In genomic region chrX:155998116-155998515, GRCh38 we compare ENCODE assay signal across 22 cellular contexts. TPM values are rescaled to one million over a fixed set of nuclear protein-coding genes. Genes with fewer than 3 reads are reported as not detected.
DNase-seq lines count a peak whose midpoint lies in the region; ATAC-seq and TF ChIP-seq lines count a peak whose summit lies in the region.
"Had no signal": no experiment of that assay in that cellular context is flagged by ENCODE, and none has a peak within 500 bp of the region (broad histone marks: within the 10 kb centered on the region; RNA-seq: fewer than 3 reads in every experiment).

No MANE protein-coding gene starts in this region.

- no peak overlapping the region for H3K4me3 ChIP-seq in H7 (ENCODE audit: insufficient read depth, low read depth, low read length)
- no peak overlapping the region for H3K4me3 ChIP-seq in aorta (ENCODE audit: low read length in 2 of 2)
- H3K4me3 ChIP-seq: A549, left lung, ovary, right atrium auricular region, transverse colon had no signal

- intact Hi-C loops in activated T-helper 2 cell treated with anti-CD3 and anti-CD28 coated beads, Interferon-gamma antibody, Interleukin-2, Interleukin-4, amounts not matched to agents 10 μg/mL and 5 μg/mL and 100 μg/mL, durations not matched to agents 14 hours and 24 hours and 36 hours (cut with micrococcal nuclease), result no loop called here
- intact Hi-C loops in aorta (cut with DNase I), result no loop called here

- no peak overlapping the region for H3K27ac ChIP-seq in aorta (ENCODE audit: low read depth in 1 of 2, low read length in 2 of 2)
- H3K27ac ChIP-seq: A549, left lung, ovary, right atrium auricular region, transverse colon had no signal

- TF ChIP-seq CTCF in osteocyte (IDR thresholded peaks at IDR 0.05), result no peak

- 26 to 39% methylated on average over 1 of the region's 1 CpG for WGBS in aorta, 2 donors

- H3K9me3 ChIP-seq in aorta (ENCODE audit: control insufficient read depth, low read length), result no peaks in the 10 kb centered on the region
- H3K9me3 ChIP-seq: A549, left lung, ovary, right atrium auricular region, transverse colon had no signal

- no peak for DNase-seq in activated CD8-positive, alpha-beta memory T cell treated with anti-CD3 and anti-CD28 coated beads, Interleukin-2, amount 10 ng/mL, durations not matched to agents 7 days and 5 days
- DNase-seq in activated CD8-positive, alpha-beta memory T cell treated with anti-CD3 and anti-CD28 coated beads, Interleukin-2, amount 50 U/mL, for 4 hours, result no peak
- peak; percentile 3 for DNase-seq in H7
- DNase-seq in activated T-helper 2 cell treated with anti-CD3 and anti-CD28 coated beads, Interferon-gamma antibody, Interleukin-2, Interleukin-4, amounts not matched to agents 10 μg/mL and 5 μg/mL and 100 μg/mL, durations not matched to agents 14 hours and 24 hours and 36 hours (ENCODE audit: low spot score), result no peak
- peak; percentile 36 for DNase-seq in osteocyte (ENCODE audit: extremely low spot score, unreplicated experiment)
- DNase-seq in aorta, result no peak
- DNase-seq in NOMO-1 treated with dmso at 0.1 percent for 144 hours (lab: John Stamatoyannopoulos, UW; ENCODE audit: unreplicated experiment), result no peak
- no peak for DNase-seq in kidney tubule cell (ENCODE audit: low spot score)
- DNase-seq: activated B cell treated with CpG ODN at 0.5 μM for 24 hours; anterior cingulate cortex; left lung; NCI-H510A; NK-92 treated with Interleukin-12 subunit alpha and Interleukin-12 subunit beta, amount 100 ng/mL, for 24 hours; ovary; transverse colon had no signal

- ATAC-seq in activated CD8-positive, alpha-beta memory T cell treated with anti-CD3 and anti-CD28 coated beads, Interleukin-2, amount 10 ng/mL, durations not matched to agents 7 days and 5 days, result no peak
- ATAC-seq in aorta (ENCODE audit: low FRiP score), result no peak
- ATAC-seq: A549, HepG2, left lung had no signal

- H3K27me3 ChIP-seq in H7 (ENCODE audit: control insufficient read depth, insufficient read depth, low read length) (no peaks in the 10 kb centered on the region), aorta (ENCODE audit: control insufficient read depth in 1 of 2, insufficient read depth in 2 of 2, low read length in 1 of 2) (no peaks in the 10 kb centered on the region)
- H3K27me3 ChIP-seq: left lung, ovary, right atrium auricular region, transverse colon had no signal

- H3K36me3 ChIP-seq in H7 (replicated peaks; ENCODE audit: control insufficient read depth, insufficient read depth, low read length) (no peaks in the 10 kb centered on the region), aorta (ENCODE audit: control insufficient read depth in 1 of 2, insufficient read depth in 2 of 2, low read length in 1 of 2) (no peaks in the 10 kb centered on the region)
- H3K36me3 ChIP-seq: left lung, ovary, right atrium auricular region, transverse colon had no signal

- no peaks in the 10 kb centered on the region for H3K27me3 Mint-ChIP-seq in activated CD8-positive, alpha-beta memory T cell treated with anti-CD3 and anti-CD28 coated beads, Interleukin-2, amount 10 ng/mL, durations not matched to agents 7 days and 5 days
- no peaks in the 10 kb centered on the region for H3K27me3 Mint-ChIP-seq in activated T-helper 2 cell treated with anti-CD3 and anti-CD28 coated beads, Interferon-gamma antibody, Interleukin-2, Interleukin-4, amounts not matched to agents 10 μg/mL and 5 μg/mL and 100 μg/mL, durations not matched to agents 14 hours and 24 hours and 36 hours (ENCODE audit: low read depth)
- H3K27me3 Mint-ChIP-seq in osteocyte (ENCODE audit: unreplicated experiment), result no peaks in the 10 kb centered on the region
- H3K27me3 Mint-ChIP-seq: activated B cell treated with CpG ODN at 0.5 μM for 24 hours; naive thymus-derived CD4-positive, alpha-beta T cell had no signal

- H3K4me1 Mint-ChIP-seq in activated CD8-positive, alpha-beta memory T cell treated with anti-CD3 and anti-CD28 coated beads, Interleukin-2, amount 10 ng/mL, durations not matched to agents 7 days and 5 days, result peaks cover 68% of the 10 kb centered on the region
- H3K4me1 Mint-ChIP-seq in activated T-helper 2 cell treated with anti-CD3 and anti-CD28 coated beads, Interferon-gamma antibody, Interleukin-2, Interleukin-4, amounts not matched to agents 10 μg/mL and 5 μg/mL and 100 μg/mL, durations not matched to agents 14 hours and 24 hours and 36 hours (ENCODE audit: low read depth), result peaks cover 64% of the 10 kb centered on the region
- no peaks in the 10 kb centered on the region for H3K4me1 Mint-ChIP-seq in osteocyte (ENCODE audit: unreplicated experiment)
- H3K4me1 Mint-ChIP-seq: activated B cell treated with CpG ODN at 0.5 μM for 24 hours had no signal

- H3K27ac Mint-ChIP-seq in activated CD8-positive, alpha-beta memory T cell treated with anti-CD3 and anti-CD28 coated beads, Interleukin-2, amount 10 ng/mL, durations not matched to agents 7 days and 5 days, result peak overlapping the region; percentile 94
- peak overlapping the region; percentile 98 for H3K27ac Mint-ChIP-seq in activated T-helper 2 cell treated with anti-CD3 and anti-CD28 coated beads, Interferon-gamma antibody, Interleukin-2, Interleukin-4, amounts not matched to agents 10 μg/mL and 5 μg/mL and 100 μg/mL, durations not matched to agents 14 hours and 24 hours and 36 hours
- no peak overlapping the region for H3K27ac Mint-ChIP-seq in osteocyte (ENCODE audit: unreplicated experiment)
- H3K27ac Mint-ChIP-seq: activated B cell treated with CpG ODN at 0.5 μM for 24 hours had no signal

- H3K36me3 Mint-ChIP-seq in activated CD8-positive, alpha-beta memory T cell treated with anti-CD3 and anti-CD28 coated beads, Interleukin-2, amount 10 ng/mL, durations not matched to agents 7 days and 5 days, result peaks cover 25% of the 10 kb centered on the region
- H3K36me3 Mint-ChIP-seq in activated T-helper 2 cell treated with anti-CD3 and anti-CD28 coated beads, Interferon-gamma antibody, Interleukin-2, Interleukin-4, amounts not matched to agents 10 μg/mL and 5 μg/mL and 100 μg/mL, durations not matched to agents 14 hours and 24 hours and 36 hours (ENCODE audit: low read depth), result peaks cover 41% of the 10 kb centered on the region
- no peaks in the 10 kb centered on the region for H3K36me3 Mint-ChIP-seq in osteocyte (ENCODE audit: unreplicated experiment)

- peak overlapping the region; percentile 85 for H3K4me3 Mint-ChIP-seq in activated CD8-positive, alpha-beta memory T cell treated with anti-CD3 and anti-CD28 coated beads, Interleukin-2, amount 10 ng/mL, durations not matched to agents 7 days and 5 days
- peak overlapping the region; percentile 94 for H3K4me3 Mint-ChIP-seq in activated T-helper 2 cell treated with anti-CD3 and anti-CD28 coated beads, Interferon-gamma antibody, Interleukin-2, Interleukin-4, amounts not matched to agents 10 μg/mL and 5 μg/mL and 100 μg/mL, durations not matched to agents 14 hours and 24 hours and 36 hours (ENCODE audit: low read depth)
- no peak overlapping the region for H3K4me3 Mint-ChIP-seq in osteocyte (ENCODE audit: unreplicated experiment)
- H3K4me3 Mint-ChIP-seq: activated B cell treated with CpG ODN at 0.5 μM for 24 hours had no signal

- no peaks in the 10 kb centered on the region for H3K4me1 ChIP-seq in aorta (ENCODE audit: control insufficient read depth in 1 of 2, insufficient read depth in 2 of 2, low read length in 2 of 2)
- H3K4me1 ChIP-seq: A549, left lung, right atrium auricular region, transverse colon had no signal

- H3K9me3 Mint-ChIP-seq in activated CD8-positive, alpha-beta memory T cell treated with anti-CD3 and anti-CD28 coated beads, Interleukin-2, amount 10 ng/mL, durations not matched to agents 7 days and 5 days (ENCODE audit: low read depth), result no peaks in the 10 kb centered on the region
- no peaks in the 10 kb centered on the region for H3K9me3 Mint-ChIP-seq in activated T-helper 2 cell treated with anti-CD3 and anti-CD28 coated beads, Interferon-gamma antibody, Interleukin-2, Interleukin-4, amounts not matched to agents 10 μg/mL and 5 μg/mL and 100 μg/mL, durations not matched to agents 14 hours and 24 hours and 36 hours
- H3K9me3 Mint-ChIP-seq in osteocyte (ENCODE audit: unreplicated experiment), result no peaks in the 10 kb centered on the region
- H3K9me3 Mint-ChIP-seq: activated B cell treated with CpG ODN at 0.5 μM for 24 hours; naive thymus-derived CD4-positive, alpha-beta T cell had no signal

- CTCF ChIA-PET in activated CD8-positive, alpha-beta memory T cell treated with anti-CD3 and anti-CD28 coated beads, Interleukin-2, amount 10 ng/mL, durations not matched to agents 7 days and 5 days (lab: Charles Lee), result no interaction called here

RNA-seq across cellular contexts. Expression of gene IL9R, which starts 0.6 kb away (rescaled TPM):
- total RNA-seq in activated CD8-positive, alpha-beta memory T cell treated with anti-CD3 and anti-CD28 coated beads, Interleukin-2, amount 10 ng/mL, durations not matched to agents 7 days and 5 days, result 100 to 1,000 TPM in 1 of 2 experiments, 10 to 100 TPM in 1; 87.0 to 110 TPM
- 0.17 and 0.78 TPM in 2 replicates for total RNA-seq in H7 (2014; rRNA removed; shearing (Covaris generic))
- total RNA-seq in activated T-helper 2 cell treated with anti-CD3 and anti-CD28 coated beads, Interferon-gamma antibody, Interleukin-2, Interleukin-4, amounts not matched to agents 10 μg/mL and 5 μg/mL and 100 μg/mL, durations not matched to agents 14 hours and 24 hours and 36 hours, result 54.7 and 64.9 TPM in 2 replicates
- total RNA-seq in osteocyte (not detected in 2 replicates), aorta (under 1 TPM in 1 of 2 donors, not detected in 1; 0.30 TPM)
- not detected for polyA plus RNA-seq in aorta
- total RNA-seq: HepG2, M059J, right atrium auricular region, SK-MEL-5 had no signal
- polyA plus RNA-seq: BJ, HepG2 had no signal

Comparison
In these comparisons a context has a peak if more than half of its experiments do, and no peak if none do; other contexts are left out.
1. DNase-seq: peak in H7 (single experiment) and osteocyte (single experiment); none in activated CD8-positive, alpha-beta memory T cell treated with anti-CD3 and anti-CD28 coated beads, Interleukin-2, amount 10 ng/mL, durations not matched to agents 7 days and 5 days (single experiment), activated CD8-positive, alpha-beta memory T cell treated with anti-CD3 and anti-CD28 coated beads, Interleukin-2, amount 50 U/mL, for 4 hours (single experiment), activated T-helper 2 cell treated with anti-CD3 and anti-CD28 coated beads, Interferon-gamma antibody, Interleukin-2, Interleukin-4, amounts not matched to agents 10 μg/mL and 5 μg/mL and 100 μg/mL, durations not matched to agents 14 hours and 24 hours and 36 hours (single experiment), aorta (0 of 2), NOMO-1 treated with dmso at 0.1 percent for 144 hours (single experiment) and kidney tubule cell (single experiment).
2. RNA of gene IL9R, which starts 0.6 kb away (total RNA-seq): 87.0 to 110 TPM in activated CD8-positive, alpha-beta memory T cell treated with anti-CD3 and anti-CD28 coated beads, Interleukin-2, amount 10 ng/mL, durations not matched to agents 7 days and 5 days and 54.7 to 64.9 TPM in activated T-helper 2 cell treated with anti-CD3 and anti-CD28 coated beads, Interferon-gamma antibody, Interleukin-2, Interleukin-4, amounts not matched to agents 10 μg/mL and 5 μg/mL and 100 μg/mL, durations not matched to agents 14 hours and 24 hours and 36 hours; 0.30 TPM in aorta, 0.17 to 0.78 TPM in H7 and not detected in osteocyte; every median in the first group is over 10 times any median in the second.